Comparison of ENCODE assay signal across 17 cellular contexts in genomic region chr7:104045183-104045582, GRCh38. TPM values are rescaled to one million over a fixed set of nuclear protein-coding genes. Genes with fewer than 3 reads are reported as not detected.
"Had no signal": no experiment of that assay in that cellular context is flagged by ENCODE, and none has a peak within 500 bp of the region (broad histone marks: within the 10 kb centered on the region; RNA-seq: fewer than 3 reads in every experiment).

No MANE protein-coding gene starts in this region.

- DNase-seq: activated naive CD4-positive, alpha-beta T cell treated with anti-CD3 and anti-CD28 coated beads, Interleukin-2, amount 50 U/mL, for 16 hours; activated T-cell treated with anti-CD3 and anti-CD28 coated beads, Interleukin-2, amount 50 U/mL, for 1 hour; adrenal gland; foreskin melanocyte; heart left ventricle; midbrain; naive B cell; pancreas; retina; stomach had no signal

- H3K36me3 ChIP-seq: adrenal gland, heart left ventricle, pancreas, stomach, thoracic aorta had no signal

- H3K4me3 ChIP-seq: adrenal gland, heart left ventricle, pancreas, skin epidermis, stomach, thoracic aorta had no signal

- H3K4me3 Mint-ChIP-seq: brain, naive B cell had no signal

- H3K9me3 Mint-ChIP-seq: brain had no signal

- ATAC-seq: activated CD4-positive, CD25-positive, alpha-beta regulatory T cell treated with anti-CD3 and anti-CD28 coated beads, Interleukin-2, amount 50 U/mL, for 24 hours; heart left ventricle; pancreas had no signal

- H3K27ac Mint-ChIP-seq: brain, naive B cell had no signal

- H3K27me3 ChIP-seq: adrenal gland, stomach had no signal

- H3K4me1 Mint-ChIP-seq: brain, naive B cell had no signal

- FAIRE-seq: colon, keratinocyte, pancreas had no signal

- H3K36me3 Mint-ChIP-seq: brain, naive B cell had no signal

- H3K4me1 ChIP-seq: adrenal gland, heart left ventricle, pancreas, stomach had no signal

- H3K27ac ChIP-seq: adrenal gland, heart left ventricle, pancreas, skin epidermis, stomach, thoracic aorta had no signal

- H3K9me3 ChIP-seq: adrenal gland, heart left ventricle, pancreas, stomach, thoracic aorta had no signal

RNA-seq across cellular contexts. Expression of gene RELN, which starts 55.7 kb away (rescaled TPM):
- total RNA-seq: T-helper 2 cell treated with Interferon-gamma antibody and Interleukin-4, amounts not matched to agents 100 ng/mL and 5 ng/mL, for 36 hours had no signal
- polyA plus RNA-seq: keratinocyte had no signal
